2 cellular contexts compared by ENCODE assay signal in the genomic region with DNA sequence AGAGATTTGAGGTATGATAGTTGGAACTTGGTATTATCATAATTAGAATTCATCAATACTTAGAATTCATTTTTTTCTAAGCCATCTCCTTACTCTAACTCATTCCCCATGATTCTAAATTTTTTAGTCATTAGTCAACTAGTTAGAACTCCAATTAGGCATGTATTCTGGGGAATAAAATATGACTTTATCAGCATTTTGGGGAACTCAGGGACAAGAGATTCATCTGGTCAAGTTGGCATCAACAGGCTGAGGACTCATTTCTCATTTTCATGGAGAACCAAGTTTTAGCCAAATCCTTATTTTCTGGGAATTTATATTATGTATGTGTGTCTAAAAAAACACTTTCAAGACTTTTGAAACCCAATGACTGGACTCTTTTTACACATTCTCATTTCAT.
TF ChIP-seq lines count a peak whose summit lies in the region.

No MANE protein-coding gene starts in this region.

TF ChIP-seq in HCT116, 20 proteins besides CTCF, POLR2A, EP300 and RAD21:
- no peak for TF ChIP-seq ZNF274 (IDR thresholded peaks at IDR 0.05; ENCODE audit: low read depth, low read length)
- TF ChIP-seq CBX3 (IDR thresholded peaks at IDR 0.05; ENCODE audit: low read depth), result no peak
- no peak for TF ChIP-seq FOSL1 (IDR thresholded peaks at IDR 0.05; ENCODE audit: low read depth)
- TF ChIP-seq POLR2AphosphoS5 (IDR thresholded peaks at IDR 0.05; ENCODE audit: low read depth, low read length), result no peak
- no peak for TF ChIP-seq ELF1 (IDR thresholded peaks at IDR 0.05; ENCODE audit: borderline replicate concordance, low read depth)
- no peak for TF ChIP-seq CEBPB (IDR thresholded peaks at IDR 0.05; ENCODE audit: low read depth)
- TF ChIP-seq EGR1 (IDR thresholded peaks at IDR 0.05; ENCODE audit: low read depth), result no peak
- TF ChIP-seq ZFX (IDR thresholded peaks at IDR 0.05), result no peak
- TF ChIP-seq, protein P1, sequence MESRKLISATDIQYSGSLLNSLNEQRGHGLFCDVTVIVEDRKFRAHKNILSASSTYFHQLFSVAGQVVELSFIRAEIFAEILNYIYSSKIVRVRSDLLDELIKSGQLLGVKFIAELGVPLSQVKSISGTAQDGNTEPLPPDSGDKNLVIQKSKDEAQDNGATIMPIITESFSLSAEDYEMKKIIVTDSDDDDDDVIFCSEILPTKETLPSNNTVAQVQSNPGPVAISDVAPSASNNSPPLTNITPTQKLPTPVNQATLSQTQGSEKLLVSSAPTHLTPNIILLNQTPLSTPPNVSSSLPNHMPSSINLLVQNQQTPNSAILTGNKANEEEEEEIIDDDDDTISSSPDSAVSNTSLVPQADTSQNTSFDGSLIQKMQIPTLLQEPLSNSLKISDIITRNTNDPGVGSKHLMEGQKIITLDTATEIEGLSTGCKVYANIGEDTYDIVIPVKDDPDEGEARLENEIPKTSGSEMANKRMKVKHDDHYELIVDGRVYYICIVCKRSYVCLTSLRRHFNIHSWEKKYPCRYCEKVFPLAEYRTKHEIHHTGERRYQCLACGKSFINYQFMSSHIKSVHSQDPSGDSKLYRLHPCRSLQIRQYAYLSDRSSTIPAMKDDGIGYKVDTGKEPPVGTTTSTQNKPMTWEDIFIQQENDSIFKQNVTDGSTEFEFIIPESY (IDR thresholded peaks at IDR 0.05; ENCODE audit: extremely low read depth, insufficient replicate concordance, low read length), result no peak
- TF ChIP-seq, protein P2, sequence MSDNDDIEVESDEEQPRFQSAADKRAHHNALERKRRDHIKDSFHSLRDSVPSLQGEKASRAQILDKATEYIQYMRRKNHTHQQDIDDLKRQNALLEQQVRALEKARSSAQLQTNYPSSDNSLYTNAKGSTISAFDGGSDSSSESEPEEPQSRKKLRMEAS (IDR thresholded peaks at IDR 0.05), result no peak
- TF ChIP-seq EZH2 (IDR thresholded peaks at IDR 0.05), result no peak
- TF ChIP-seq, protein P3, sequence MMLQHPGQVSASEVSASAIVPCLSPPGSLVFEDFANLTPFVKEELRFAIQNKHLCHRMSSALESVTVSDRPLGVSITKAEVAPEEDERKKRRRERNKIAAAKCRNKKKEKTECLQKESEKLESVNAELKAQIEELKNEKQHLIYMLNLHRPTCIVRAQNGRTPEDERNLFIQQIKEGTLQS (IDR thresholded peaks at IDR 0.05), result no peak
- TF ChIP-seq SP1 (IDR thresholded peaks at IDR 0.05; ENCODE audit: low read depth), result no peak

TF ChIP-seq in GM12878, 131 proteins besides CTCF, POLR2A, EP300 and RAD21:
- TF ChIP-seq ZZZ3 (IDR thresholded peaks at IDR 0.05; ENCODE audit: control insufficient read depth, insufficient read length, low read depth) (no peak), ZNF384 (IDR thresholded peaks at IDR 0.05; ENCODE audit: borderline replicate concordance, low read depth, low read length) (no peak), CREM (IDR thresholded peaks at IDR 0.05; ENCODE audit: low read depth) (no peak)
- TF ChIP-seq, protein P4, sequence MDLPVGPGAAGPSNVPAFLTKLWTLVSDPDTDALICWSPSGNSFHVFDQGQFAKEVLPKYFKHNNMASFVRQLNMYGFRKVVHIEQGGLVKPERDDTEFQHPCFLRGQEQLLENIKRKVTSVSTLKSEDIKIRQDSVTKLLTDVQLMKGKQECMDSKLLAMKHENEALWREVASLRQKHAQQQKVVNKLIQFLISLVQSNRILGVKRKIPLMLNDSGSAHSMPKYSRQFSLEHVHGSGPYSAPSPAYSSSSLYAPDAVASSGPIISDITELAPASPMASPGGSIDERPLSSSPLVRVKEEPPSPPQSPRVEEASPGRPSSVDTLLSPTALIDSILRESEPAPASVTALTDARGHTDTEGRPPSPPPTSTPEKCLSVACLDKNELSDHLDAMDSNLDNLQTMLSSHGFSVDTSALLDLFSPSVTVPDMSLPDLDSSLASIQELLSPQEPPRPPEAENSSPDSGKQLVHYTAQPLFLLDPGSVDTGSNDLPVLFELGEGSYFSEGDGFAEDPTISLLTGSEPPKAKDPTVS (IDR thresholded peaks at IDR 0.05; ENCODE audit: low read depth, low read length), result no peak
